Comparison of ENCODE assay signal across 9 cellular contexts in the genomic region with DNA sequence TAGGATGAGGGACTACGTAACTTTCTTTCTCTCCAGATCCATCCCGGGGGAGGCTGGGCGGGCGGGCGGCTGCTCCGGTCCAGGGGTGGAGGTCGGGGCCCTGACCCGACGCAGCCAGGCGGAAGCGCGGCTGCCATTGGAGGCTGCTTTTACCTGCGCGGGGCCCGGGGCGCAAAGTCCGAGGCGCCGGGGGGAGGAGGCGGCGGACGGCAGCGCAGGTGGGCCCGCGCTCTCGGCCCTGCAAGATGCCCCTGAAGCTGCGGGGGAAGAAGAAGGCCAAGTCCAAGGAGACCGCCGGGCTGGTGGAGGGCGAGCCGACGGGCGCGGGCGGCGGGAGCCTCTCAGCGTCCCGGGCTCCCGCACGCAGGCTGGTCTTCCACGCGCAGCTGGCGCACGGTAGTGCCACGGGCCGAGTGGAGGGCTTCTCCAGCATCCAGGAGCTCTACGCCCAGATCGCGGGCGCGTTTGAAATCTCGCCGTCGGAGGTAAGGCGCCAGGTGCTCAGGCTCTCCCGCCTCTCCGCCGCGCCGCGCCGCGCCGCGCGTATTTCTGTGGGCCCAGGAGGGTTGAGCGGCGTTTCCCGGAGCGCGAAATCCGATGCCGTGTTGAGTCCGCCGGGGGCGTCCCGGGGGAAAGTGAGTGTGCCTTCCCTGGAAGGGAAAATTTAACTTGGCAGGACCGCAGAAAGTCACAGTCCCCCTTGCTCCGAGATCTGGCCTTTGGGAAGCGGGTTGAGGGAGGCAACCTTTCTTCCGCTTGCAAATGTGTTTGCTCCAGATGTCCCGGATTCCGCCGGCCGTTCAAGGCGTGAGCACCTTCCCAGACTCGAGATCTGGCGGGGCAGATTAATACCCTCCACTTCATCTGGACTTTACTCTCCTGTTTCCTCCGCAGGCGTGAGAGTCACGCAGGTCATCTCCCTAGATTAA. TPM values are rescaled to one million over a fixed set of nuclear protein-coding genes. Genes with fewer than 3 reads are reported as not detected.
DNase-seq lines count a peak whose midpoint lies in the region; ATAC-seq and TF ChIP-seq lines count a peak whose summit lies in the region.
"Had no signal": no experiment of that assay in that cellular context is flagged by ENCODE, and none has a peak within 500 bp of the region (broad histone marks: within the 10 kb centered on the region; RNA-seq: fewer than 3 reads in every experiment).

GIPC2 (plus strand) TSS at position 117 of the 929 bp plus-strand sequence; CDS start at position 246, 129 bp downstream.

- H3K4me3 Mint-ChIP-seq in activated B cell treated with CpG ODN at 0.5 μM for 24 hours (peak within 1 kb of the TSS; percentile 82), endothelial cell (ENCODE audit: unreplicated experiment) (peak within 1 kb of the TSS; percentile 95)

- H3K9me3 ChIP-seq in suprapubic skin = no peaks in the 10 kb centered on the region

- POLR2A ChIA-PET in activated B cell treated with CpG ODN at 0.5 μM for 24 hours (lab: Charles Lee) = interaction anchor here (1.0 kb wide), 1 partner anchor 42 kb away, joined by 4 read pairs; the partner anchor contains the start of gene DNAJB4

- TF ChIP-seq POLR2A in suprapubic skin (IDR thresholded peaks at IDR 0.05) = no peak

- H3K27ac Mint-ChIP-seq in activated B cell treated with CpG ODN at 0.5 μM for 24 hours (no peak within 1 kb of the TSS), endothelial cell (ENCODE audit: unreplicated experiment) (peak within 1 kb of the TSS; percentile 95)

- H3K9me3 Mint-ChIP-seq in activated B cell treated with CpG ODN at 0.5 μM for 24 hours (no peaks in the 10 kb centered on the region), endothelial cell (ENCODE audit: unreplicated experiment) (no peaks in the 10 kb centered on the region)

- peak within 1 kb of the TSS; percentile 72 for H3K4me3 ChIP-seq in suprapubic skin
- H3K4me3 ChIP-seq: BLaER1 had no signal

- CTCF ChIA-PET in activated B cell treated with CpG ODN at 0.5 μM for 24 hours (lab: Charles Lee) = no interaction called here

- TF ChIP-seq CTCF in activated B cell treated with CpG ODN at 0.5 μM for 24 hours (IDR thresholded peaks at IDR 0.05) (no peak), endothelial cell (IDR thresholded peaks at IDR 0.05; ENCODE audit: unreplicated experiment) (no peak), suprapubic skin (IDR thresholded peaks at IDR 0.05) (no peak)

- 5% methylated on average over 34 of the region's 91 CpGs for WGBS in suprapubic skin

- H3K27ac ChIP-seq in suprapubic skin = peak within 1 kb of the TSS; percentile 61
- H3K27ac ChIP-seq: BLaER1 had no signal

- peaks cover 16% of the 10 kb centered on the region for H3K4me1 Mint-ChIP-seq in activated B cell treated with CpG ODN at 0.5 μM for 24 hours
- peaks cover 27% of the 10 kb centered on the region for H3K4me1 Mint-ChIP-seq in endothelial cell (ENCODE audit: unreplicated experiment)

- H3K27me3 ChIP-seq in suprapubic skin = peaks cover 5% of the 10 kb centered on the region
- H3K27me3 ChIP-seq: BLaER1 had no signal

- peaks cover 14% of the 10 kb centered on the region for H3K4me1 ChIP-seq in suprapubic skin
- H3K4me1 ChIP-seq: BLaER1 had no signal

- H3K27me3 Mint-ChIP-seq in activated B cell treated with CpG ODN at 0.5 μM for 24 hours = peaks cover 41% of the 10 kb centered on the region
- peaks cover 12% of the 10 kb centered on the region for H3K27me3 Mint-ChIP-seq in endothelial cell (ENCODE audit: unreplicated experiment)

- no peaks in the 10 kb centered on the region for H3K36me3 ChIP-seq in suprapubic skin
- H3K36me3 ChIP-seq: BLaER1 had no signal

- TF ChIP-seq EP300 in suprapubic skin (IDR thresholded peaks at IDR 0.05) = no peak

- ATAC-seq in activated B cell treated with CpG ODN at 0.5 μM for 24 hours (ENCODE audit: low read depth) = peak; percentile 31
- ATAC-seq in HG03460 (IDR thresholded peaks at IDR 0.05; ENCODE audit: unreplicated experiment) = no peak

- DNase-seq in NCI-H2029 (lab: John Stamatoyannopoulos, UW) (peak; percentile 20), NCI-H2029 treated with DMSO at 0.1 percent for 48 hours (lab: John Stamatoyannopoulos, UW) (no peak), activated B cell treated with CpG ODN at 0.5 μM for 24 hours (peak; percentile 25), endothelial cell (ENCODE audit: low spot score) (peak; percentile 40), mucosa of gallbladder (ENCODE audit: low spot score) (no peak), suprapubic skin (ENCODE audit: low spot score in 2 of 2) (no peak), NOMO-1 treated with DMSO at 0.1 percent for 48 hours (lab: John Stamatoyannopoulos, UW; ENCODE audit: unreplicated experiment) (no peak)

- H3K36me3 Mint-ChIP-seq in activated B cell treated with CpG ODN at 0.5 μM for 24 hours (ENCODE audit: low read depth) (no peaks in the 10 kb centered on the region), endothelial cell (ENCODE audit: low read depth, unreplicated experiment) (no peaks in the 10 kb centered on the region)

- intact Hi-C loops in activated B cell treated with CpG ODN at 0.5 μM for 24 hours (cut with micrococcal nuclease) = no loop called here

RNA-seq across cellular contexts. Expression of gene GIPC2, which starts in this region (rescaled TPM):
- total RNA-seq in activated B cell treated with CpG ODN at 0.5 μM for 24 hours (not detected in 2 replicates), endothelial cell (ENCODE audit: unreplicated experiment) (2.9 TPM), mucosa of gallbladder (19.6 TPM), suprapubic skin (1 to 10 TPM; 4.2 to 5.9 (median 4.5) TPM)

Comparison
In these comparisons a context has a peak if more than half of its experiments do, and no peak if none do; other contexts are left out.
1. DNase-seq: peak in NCI-H2029 (single experiment) and endothelial cell (single experiment); none in NCI-H2029 treated with DMSO at 0.1 percent for 48 hours (single experiment), mucosa of gallbladder (single experiment), suprapubic skin (0 of 2) and NOMO-1 treated with DMSO at 0.1 percent for 48 hours (single experiment).
2. Peak in DNase-seq and ATAC-seq in activated B cell treated with CpG ODN at 0.5 μM for 24 hours; RNA of the gene not detected or under 1 TPM.